12 cellular contexts compared by ENCODE assay signal in the genomic region with DNA sequence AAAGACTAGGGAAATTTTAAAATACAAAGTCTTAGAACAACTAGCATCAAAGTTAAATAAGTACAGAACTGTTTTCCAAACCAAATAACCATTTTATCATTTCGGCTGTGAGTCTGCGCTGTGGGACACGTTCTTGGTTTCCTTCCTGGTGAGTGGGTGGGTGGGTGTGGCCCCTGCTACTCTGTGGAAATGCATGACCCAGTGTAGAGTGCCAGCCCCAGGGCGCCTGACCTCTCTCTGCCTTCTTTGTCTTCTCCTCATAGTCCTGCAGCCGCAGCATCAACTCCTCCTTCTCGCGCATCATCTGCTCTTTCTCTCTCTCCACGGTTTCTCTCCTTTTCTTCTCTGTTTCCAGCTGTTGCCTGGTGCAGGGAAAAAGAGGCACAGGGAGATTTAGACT. TPM values are rescaled to one million over a fixed set of nuclear protein-coding genes. Genes with fewer than 3 reads are reported as not detected.
DNase-seq lines count a peak whose midpoint lies in the region; ATAC-seq, FAIRE-seq and TF ChIP-seq lines count a peak whose summit lies in the region.
"Had no signal": no experiment of that assay in that cellular context is flagged by ENCODE, and none has a peak within 500 bp of the region (broad histone marks: within the 10 kb centered on the region; RNA-seq: fewer than 3 reads in every experiment).

No MANE protein-coding gene starts in this region.

- H3K4me3 Mint-ChIP-seq in activated CD4-positive, alpha-beta memory T cell treated with anti-CD3 and anti-CD28 coated beads for 36 hours, result no peak overlapping the region

- H3K4me3 ChIP-seq in osteoblast (ENCODE audit: insufficient read depth, low read length) (no peak overlapping the region), pancreas (no peak overlapping the region)
- H3K4me3 ChIP-seq: upper lobe of left lung had no signal

- peaks cover 8% of the 10 kb centered on the region for H4K20me1 ChIP-seq in osteoblast (ENCODE audit: insufficient read depth, low read length)

- TF ChIP-seq CTCF in osteoblast (IDR thresholded peaks at IDR 0.05; ENCODE audit: extremely low read depth, low read depth, low read length), result no peak
- TF ChIP-seq CTCF in pancreas (IDR thresholded peaks at IDR 0.05), result no peak

- H3K27ac Mint-ChIP-seq in activated CD4-positive, alpha-beta memory T cell treated with anti-CD3 and anti-CD28 coated beads for 36 hours, result peak overlapping the region; percentile 61

- ATAC-seq in Right ventricle myocardium superior (ENCODE audit: poor library complexity), result no peak
- no peak for ATAC-seq in GM18861 (IDR thresholded peaks at IDR 0.05; ENCODE audit: unreplicated experiment)
- ATAC-seq in pancreas, result no peak

- peak; percentile 62 for DNase-seq in NCI-H1092 treated with DMSO at 0.1 percent for 48 hours (lab: John Stamatoyannopoulos, UW)
- no peak for DNase-seq in NCI-H1092 (lab: John Stamatoyannopoulos, UW)
- DNase-seq in activated CD4-positive, alpha-beta memory T cell treated with anti-CD3 and anti-CD28 coated beads for 36 hours, result peak; percentile 38
- DNase-seq in Right ventricle myocardium superior, result peak; percentile 70
- peak; percentile 63 for DNase-seq in osteoblast (ENCODE audit: insufficient read length, low spot score, missing footprints)
- no peak for DNase-seq in pancreas
- DNase-seq in NCI-H128 (lab: John Stamatoyannopoulos, UW; ENCODE audit: unreplicated experiment), result no peak
- DNase-seq: dermis blood vessel endothelial cell, small intestine had no signal

- H3K36me3 ChIP-seq in osteoblast (ENCODE audit: insufficient read depth, low read length), result peaks cover 90% of the 10 kb centered on the region
- peaks cover 10 to 96% (median 51%) of the 10 kb centered on the region in 3 donors for H3K36me3 ChIP-seq in pancreas

- no peak overlapping the region for H2AFZ ChIP-seq in osteoblast (ENCODE audit: low read length)

- H3K36me3 Mint-ChIP-seq in activated CD4-positive, alpha-beta memory T cell treated with anti-CD3 and anti-CD28 coated beads for 36 hours, result peaks cover 79% of the 10 kb centered on the region

- H3K9me3 Mint-ChIP-seq in activated CD4-positive, alpha-beta memory T cell treated with anti-CD3 and anti-CD28 coated beads for 36 hours, result no peaks in the 10 kb centered on the region

- no peak overlapping the region for H3K4me2 ChIP-seq in osteoblast (ENCODE audit: insufficient read depth, low read length)

- intact Hi-C loops in activated CD4-positive, alpha-beta memory T cell treated with anti-CD3 and anti-CD28 coated beads for 36 hours (cut with micrococcal nuclease), result no loop called here
- intact Hi-C loops in Right ventricle myocardium superior (cut with DNase I), result loop anchor here (10.0 kb wide), 1 partner anchor 66 kb away; no protein-coding TSS in a partner anchor
- intact Hi-C loops in pancreas (cut with DNase I), result no loop called here

- no peak overlapping the region for H3K27ac ChIP-seq in osteoblast (ENCODE audit: low read depth, low read length)
- H3K27ac ChIP-seq in pancreas, result no peak overlapping the region

- H3K9me3 ChIP-seq in osteoblast (ENCODE audit: low read depth, low read length) (no peaks in the 10 kb centered on the region), pancreas (no peaks in the 10 kb centered on the region)
- H3K9me3 ChIP-seq: upper lobe of left lung had no signal

- POLR2A ChIA-PET in activated CD4-positive, alpha-beta memory T cell treated with anti-CD3 and anti-CD28 coated beads for 36 hours (lab: Charles Lee), result no interaction called here

- no peaks in the 10 kb centered on the region for H3K4me1 ChIP-seq in osteoblast (ENCODE audit: insufficient read depth, low read length)
- H3K4me1 ChIP-seq in pancreas, result no peaks in the 10 kb centered on the region

- no peaks in the 10 kb centered on the region for H3K27me3 ChIP-seq in osteoblast (ENCODE audit: insufficient read depth, low read length)
- H3K27me3 ChIP-seq in pancreas, result no peaks in the 10 kb centered on the region
- H3K27me3 ChIP-seq: upper lobe of left lung had no signal

- peaks cover 2% of the 10 kb centered on the region for H3K79me2 ChIP-seq in osteoblast (ENCODE audit: insufficient read depth, low read length)

- H3K4me1 Mint-ChIP-seq in activated CD4-positive, alpha-beta memory T cell treated with anti-CD3 and anti-CD28 coated beads for 36 hours (ENCODE audit: low read depth), result peaks cover 41% of the 10 kb centered on the region

- H3K27me3 Mint-ChIP-seq in activated CD4-positive, alpha-beta memory T cell treated with anti-CD3 and anti-CD28 coated beads for 36 hours, result no peaks in the 10 kb centered on the region

- no peak for FAIRE-seq in pancreas (lab: Jason Lieb, UNC)
- FAIRE-seq: D721Med, small intestine had no signal

- CTCF ChIA-PET in activated CD4-positive, alpha-beta memory T cell treated with anti-CD3 and anti-CD28 coated beads for 36 hours (lab: Charles Lee), result no interaction called here

- 80 to 82% methylated on average over 8 of the region's 8 CpGs for WGBS in pancreas, 2 donors

RNA-seq across cellular contexts. Expression of a gene that starts 48.6 kb away (rescaled TPM):
- 100 to 1,000 TPM; 255 to 256 TPM for total RNA-seq in activated CD4-positive, alpha-beta memory T cell treated with anti-CD3 and anti-CD28 coated beads for 36 hours
- total RNA-seq in Right ventricle myocardium superior (197 TPM), osteoblast (69.8 and 89.4 TPM in 2 replicates), pancreas (100 to 1,000 TPM in 3 of 6 donors, 10 to 100 TPM in 3; 68.1 to 109 (median 94.8) TPM)
- polyA plus RNA-seq in pancreas, result 10 to 100 TPM; 70.6 to 91.6 TPM

Comparison
In these comparisons a context has a peak if more than half of its experiments do, and no peak if none do; other contexts are left out.
1. DNase-seq: peak in NCI-H1092 treated with DMSO at 0.1 percent for 48 hours (single experiment), activated CD4-positive, alpha-beta memory T cell treated with anti-CD3 and anti-CD28 coated beads for 36 hours (single experiment), Right ventricle myocardium superior (single experiment) and osteoblast (single experiment); none in NCI-H1092 (single experiment), pancreas (0 of 6) and NCI-H128 (single experiment).